ENCODE assay signal across 17 cellular contexts in genomic region chr14:98077176-98077575, GRCh38.
DNase-seq lines count a peak whose midpoint lies in the region; ATAC-seq and TF ChIP-seq lines count a peak whose summit lies in the region.
"Had no signal": no experiment of that assay in that cellular context is flagged by ENCODE, and none has a peak within 500 bp of the region (broad histone marks: within the 10 kb centered on the region; RNA-seq: fewer than 3 reads in every experiment).

No MANE protein-coding gene starts in this region.

- no peaks in the 10 kb centered on the region for H3K9me3 ChIP-seq in Loucy (ENCODE audit: insufficient read depth, low read depth, low read length)
- H3K9me3 ChIP-seq: BLaER1 treated with 17β-estradiol and CSF1 and Interleukin-3, amounts not matched to agents 10 nM and 100 nM; Peyer's patch had no signal

- H3K4me2 ChIP-seq in Loucy (ENCODE audit: low read depth, low read length, poor library complexity, severe bottlenecking): no peak overlapping the region
- H3K4me2 ChIP-seq: BLaER1 treated with 17β-estradiol and CSF1 and Interleukin-3, amounts not matched to agents 10 nM and 100 nM had no signal

- H3K27me3 ChIP-seq in Loucy (ENCODE audit: insufficient read depth, low read length, poor library complexity, severe bottlenecking) (no peaks in the 10 kb centered on the region), foreskin keratinocyte (no peaks in the 10 kb centered on the region)
- H3K27me3 ChIP-seq: BLaER1 treated with 17β-estradiol and CSF1 and Interleukin-3, amounts not matched to agents 10 nM and 100 nM; Peyer's patch had no signal

- no peaks in the 10 kb centered on the region for H3K27me3 Mint-ChIP-seq in activated naive CD4-positive, alpha-beta T cell treated with anti-CD3 and anti-CD28 coated beads for 36 hours (ENCODE audit: low read depth)
- H3K27me3 Mint-ChIP-seq in WTC11 (ENCODE audit: low read depth): no peaks in the 10 kb centered on the region; the same call in 1 of the 2 replicates

- H3K4me3 Mint-ChIP-seq in activated naive CD4-positive, alpha-beta T cell treated with anti-CD3 and anti-CD28 coated beads for 36 hours: no peak overlapping the region
- no peak overlapping the region for H3K4me3 Mint-ChIP-seq in WTC11
- H3K4me3 Mint-ChIP-seq: CD8-positive, alpha-beta T cell had no signal

- POLR2A ChIA-PET in WTC11 (lab: Charles Lee): no interaction called here

- no peaks in the 10 kb centered on the region for H3K9me3 Mint-ChIP-seq in activated naive CD4-positive, alpha-beta T cell treated with anti-CD3 and anti-CD28 coated beads for 36 hours
- peaks cover 6% of the 10 kb centered on the region; the same call in 1 of the 2 replicates for H3K9me3 Mint-ChIP-seq in WTC11
- H3K9me3 Mint-ChIP-seq: CD8-positive, alpha-beta T cell had no signal

- H3K27ac ChIP-seq in foreskin keratinocyte: no peak overlapping the region
- H3K27ac ChIP-seq: BLaER1 treated with 17β-estradiol and CSF1 and Interleukin-3, amounts not matched to agents 10 nM and 100 nM; Peyer's patch; SK-N-MC had no signal

- no peaks in the 10 kb centered on the region for H3K79me2 ChIP-seq in Loucy (ENCODE audit: insufficient read depth, low read length)

- H3K4me3 ChIP-seq in Loucy (ENCODE audit: low read length, poor library complexity, severe bottlenecking): no peak overlapping the region
- H3K4me3 ChIP-seq: BLaER1 treated with 17β-estradiol and CSF1 and Interleukin-3, amounts not matched to agents 10 nM and 100 nM; K562; Peyer's patch; SK-N-MC had no signal

- ATAC-seq in WTC11: no peak
- peak; percentile 99 for ATAC-seq in foreskin keratinocyte
- ATAC-seq: CD8-positive, alpha-beta T cell; K562 had no signal

- H3K9me2 ChIP-seq in Loucy (replicated peaks; ENCODE audit: low read depth, low read length): no peaks in the 10 kb centered on the region

- no peaks in the 10 kb centered on the region for H3K36me3 ChIP-seq in Loucy (ENCODE audit: insufficient read depth, low read length)
- H3K36me3 ChIP-seq: BLaER1 treated with 17β-estradiol and CSF1 and Interleukin-3, amounts not matched to agents 10 nM and 100 nM; Peyer's patch had no signal

- H3K4me1 Mint-ChIP-seq in activated naive CD4-positive, alpha-beta T cell treated with anti-CD3 and anti-CD28 coated beads for 36 hours (ENCODE audit: low read depth): peaks cover 7% of the 10 kb centered on the region
- peaks cover 7% of the 10 kb centered on the region for H3K4me1 Mint-ChIP-seq in WTC11

- peak overlapping the region; percentile 1 for H3K27ac Mint-ChIP-seq in activated naive CD4-positive, alpha-beta T cell treated with anti-CD3 and anti-CD28 coated beads for 36 hours
- H3K27ac Mint-ChIP-seq in WTC11: 0 out of 2 replicates have a peak overlapping the region, but pooled peaks have one; percentile 1
- H3K27ac Mint-ChIP-seq: CD8-positive, alpha-beta T cell had no signal

- H3K4me1 ChIP-seq in Loucy (ENCODE audit: insufficient read depth, low read length, poor library complexity, severe bottlenecking) (no peaks in the 10 kb centered on the region), foreskin keratinocyte (peaks cover 12% of the 10 kb centered on the region)
- H3K4me1 ChIP-seq: Peyer's patch had no signal

- CTCF ChIA-PET in activated naive CD4-positive, alpha-beta T cell treated with anti-CD3 and anti-CD28 coated beads for 36 hours (lab: Charles Lee): no interaction called here
- CTCF ChIA-PET in WTC11 (lab: Charles Lee): no interaction called here

- TF ChIP-seq CTCF in Loucy (conservative IDR thresholded peaks at IDR 0.05; ENCODE audit: low read length): no peak
- no peak for TF ChIP-seq CTCF in WTC11 (IDR thresholded peaks at IDR 0.05)
- no peak for TF ChIP-seq CTCF in foreskin keratinocyte (conservative IDR thresholded peaks at IDR 0.05)

- intact Hi-C loops in activated naive CD4-positive, alpha-beta T cell treated with anti-CD3 and anti-CD28 coated beads for 36 hours (cut with micrococcal nuclease): no loop called here

- no peaks in the 10 kb centered on the region for H3F3A ChIP-seq in Loucy (ENCODE audit: low read depth)

- H3K36me3 Mint-ChIP-seq in activated naive CD4-positive, alpha-beta T cell treated with anti-CD3 and anti-CD28 coated beads for 36 hours (ENCODE audit: low read depth): no peaks in the 10 kb centered on the region
- no peaks in the 10 kb centered on the region for H3K36me3 Mint-ChIP-seq in WTC11

- no peaks in the 10 kb centered on the region for H4K20me1 ChIP-seq in Loucy (ENCODE audit: insufficient read depth, low read length, poor library complexity, severe bottlenecking)
- H4K20me1 ChIP-seq: BLaER1 treated with 17β-estradiol and CSF1 and Interleukin-3, amounts not matched to agents 10 nM and 100 nM had no signal

- H3K9ac ChIP-seq in Loucy (ENCODE audit: low read depth, low read length, poor library complexity, severe bottlenecking): no peak overlapping the region
- H3K9ac ChIP-seq: BLaER1 treated with 17β-estradiol and CSF1 and Interleukin-3, amounts not matched to agents 10 nM and 100 nM had no signal

- no peak for DNase-seq in activated naive CD4-positive, alpha-beta T cell treated with anti-CD3 and anti-CD28 coated beads for 36 hours
- DNase-seq in activated naive CD4-positive, alpha-beta T cell (lab: John Stamatoyannopoulos, UW): no peak
- no peak for DNase-seq in WTC11 (ENCODE audit: low spot score)
- DNase-seq in foreskin keratinocyte: peak; percentile 80 to 94
- no peak for DNase-seq in pons (ENCODE audit: low spot score)
- no peak for DNase-seq in cerebellar cortex (ENCODE audit: low spot score)
- DNase-seq: Calu3; CD8-positive, alpha-beta T cell; NCI-H146; NCI-H2081; NCI-H524 treated with DMSO at 0.1 percent for 48 hours; Peyer's patch; Right ventricle myocardium superior had no signal

- H2AFZ ChIP-seq in Loucy (ENCODE audit: low read length): peak overlapping the region; percentile 63; the same call in 1 of the 2 replicates

TF ChIP-seq in WTC11, 78 proteins besides CTCF, POLR2A, EP300 and RAD21:
- TF ChIP-seq ZNF263 (CRISPR knock-in tag; IDR thresholded peaks at IDR 0.05; ENCODE audit: low read depth) (no peak), ESRRA (CRISPR knock-in tag; IDR thresholded peaks at IDR 0.05; ENCODE audit: borderline replicate concordance) (no peak), E2F1 (CRISPR knock-in tag; IDR thresholded peaks at IDR 0.05) (no peak), ZNF671 (CRISPR knock-in tag; IDR thresholded peaks at IDR 0.05) (no peak), PRRX2 (CRISPR knock-in tag; IDR thresholded peaks at IDR 0.05) (no peak)

Comparison
In these comparisons a context has a peak if more than half of its experiments do, and no peak if none do; other contexts are left out.
1. DNase-seq: peak in foreskin keratinocyte (2 of 2); none in activated naive CD4-positive, alpha-beta T cell treated with anti-CD3 and anti-CD28 coated beads for 36 hours (single experiment), activated naive CD4-positive, alpha-beta T cell (0 of 4), WTC11 (single experiment), pons (single experiment) and cerebellar cortex (single experiment).